8 cellular contexts compared by ENCODE assay signal in genomic region chr14:69637503-69638030, GRCh38. TPM values are rescaled to one million over a fixed set of nuclear protein-coding genes. Genes with fewer than 3 reads are reported as not detected.
A peak's percentile ranks its signal among the peaks of the same experiment; 100 is the strongest.
DNase-seq lines count a peak whose midpoint lies in the region; ATAC-seq and TF ChIP-seq lines count a peak whose summit lies in the region.

No MANE protein-coding gene starts in this region.

- TF ChIP-seq RAD21 in neural cell (conservative IDR thresholded peaks at IDR 0.05): no peak

- TF ChIP-seq EP300 in neural cell (conservative IDR thresholded peaks at IDR 0.05; ENCODE audit: poor library complexity, severe bottlenecking): no peak

- H3F3A ChIP-seq in neural cell (ENCODE audit: insufficient read depth, low read length, poor library complexity, severe bottlenecking): no peaks in the 10 kb centered on the region

- H3K27me3 Mint-ChIP-seq in CD4-positive, alpha-beta memory T cell: no peaks in the 10 kb centered on the region

- H2AFZ ChIP-seq in Karpas-422 (ENCODE audit: low read length): no peak overlapping the region
- no peak overlapping the region for H2AFZ ChIP-seq in neural cell (ENCODE audit: low read depth, low read length)

- CTCF ChIA-PET in CD4-positive, alpha-beta memory T cell (lab: Charles Lee; ENCODE audit: partially characterized antibody): interaction anchor here (1.0 to 1.5 kb wide), 4 partner anchors 11 to 32 kb away, joined by 3 to 4 read pairs (median 4); no protein-coding TSS in a partner anchor

- DNase-seq in CD4-positive, alpha-beta memory T cell: no peak
- DNase-seq in Karpas-422: no peak
- no peak for DNase-seq in DMS79 (lab: John Stamatoyannopoulos, UW)
- DNase-seq in medulla oblongata (ENCODE audit: extremely low spot score): no peak
- DNase-seq in NCI-H1694 (lab: John Stamatoyannopoulos, UW): no peak

- peak overlapping the region; percentile 47 for H3K27ac ChIP-seq in CD4-positive, alpha-beta memory T cell (ENCODE audit: low read depth, low read length)
- H3K27ac ChIP-seq in Karpas-422 (ENCODE audit: low read length) (peak overlapping the region; percentile 90), ectodermal cell (ENCODE audit: insufficient read depth, low read depth, low read length, poor library complexity, severe bottlenecking) (peak overlapping the region; percentile 28), neural cell (ENCODE audit: low read length) (no peak overlapping the region)

- H3K9ac ChIP-seq in Karpas-422 (ENCODE audit: low read length) (peak overlapping the region; percentile 13; the same call in 1 of the 2 replicates), neural cell (ENCODE audit: low read length) (no peak overlapping the region)

- no peak overlapping the region for H3K4me3 ChIP-seq in CD4-positive, alpha-beta memory T cell (ENCODE audit: low read length in 2 of 2)
- H3K4me3 ChIP-seq in Karpas-422 (ENCODE audit: low read length) (no peak overlapping the region; the same call in 1 of the 2 replicates), ectodermal cell (ENCODE audit: insufficient read depth, low read depth, low read length) (no peak overlapping the region), neural cell (ENCODE audit: low read length) (peak overlapping the region; percentile 24)

- peak overlapping the region; percentile 85 to 97 (median 92) for H3K27ac Mint-ChIP-seq in CD4-positive, alpha-beta memory T cell

- 4 to 9% methylated on average over 3 of the region's 3 CpGs for WGBS in ectodermal cell, 2 experiments

- peaks cover 67 to 89% (median 79%) of the 10 kb centered on the region in 4 donors for H3K4me1 Mint-ChIP-seq in CD4-positive, alpha-beta memory T cell

- H3K9me3 Mint-ChIP-seq in CD4-positive, alpha-beta memory T cell: peaks cover 3 to 18% (median 7%) of the 10 kb centered on the region in 8 donors

- H4K20me1 ChIP-seq in Karpas-422 (ENCODE audit: insufficient read depth, low read depth, low read length) (peaks cover 7% of the 10 kb centered on the region; the same call in 1 of the 2 replicates), neural cell (ENCODE audit: insufficient read depth) (peaks cover 3% of the 10 kb centered on the region)

- H3K36me3 ChIP-seq in CD4-positive, alpha-beta memory T cell (ENCODE audit: insufficient read depth, low read length): no peaks in the 10 kb centered on the region
- peaks cover 25% of the 10 kb centered on the region for H3K36me3 ChIP-seq in Karpas-422 (ENCODE audit: insufficient read depth, low read length)
- H3K36me3 ChIP-seq in ectodermal cell (ENCODE audit: control insufficient read depth, insufficient read depth, low read length): no peaks in the 10 kb centered on the region
- no peaks in the 10 kb centered on the region for H3K36me3 ChIP-seq in neural cell (ENCODE audit: insufficient read depth, low read length)

- H3K27me3 ChIP-seq in CD4-positive, alpha-beta memory T cell (ENCODE audit: insufficient read depth, low read length): no peaks in the 10 kb centered on the region
- no peaks in the 10 kb centered on the region for H3K27me3 ChIP-seq in Karpas-422 (ENCODE audit: low read length)
- no peaks in the 10 kb centered on the region for H3K27me3 ChIP-seq in ectodermal cell (ENCODE audit: control insufficient read depth, insufficient read depth, low read length, poor library complexity, severe bottlenecking)
- H3K27me3 ChIP-seq in neural cell (ENCODE audit: insufficient read depth, low read depth, low read length): no peaks in the 10 kb centered on the region

- H3K9me2 ChIP-seq in Karpas-422 (replicated peaks; ENCODE audit: insufficient read depth, low read length) (no peaks in the 10 kb centered on the region), neural cell (ENCODE audit: insufficient read depth, low read length) (no peaks in the 10 kb centered on the region)

- intact Hi-C loops in CD4-positive, alpha-beta memory T cell (cut with micrococcal nuclease): loop anchor here (2.0 kb wide), 1 partner anchor 35 kb away; no protein-coding TSS in a partner anchor

- H3K9me3 ChIP-seq in CD4-positive, alpha-beta memory T cell (ENCODE audit: control insufficient read depth in 1 of 2, low read length in 2 of 2): peaks cover 0 to 7% of the 10 kb centered on the region in 2 donors
- H3K9me3 ChIP-seq in Karpas-422 (ENCODE audit: low read length): peaks cover 16% of the 10 kb centered on the region
- H3K9me3 ChIP-seq in ectodermal cell (ENCODE audit: control insufficient read depth, low read length): no peaks in the 10 kb centered on the region
- H3K9me3 ChIP-seq in neural cell (ENCODE audit: low read length): no peaks in the 10 kb centered on the region

- peaks cover 13 to 21% of the 10 kb centered on the region in 2 donors for H3K36me3 Mint-ChIP-seq in CD4-positive, alpha-beta memory T cell

- POLR2A ChIA-PET in CD4-positive, alpha-beta memory T cell (lab: Charles Lee; ENCODE audit: partially characterized antibody): interaction anchor here (5.1 to 19.6 kb wide), 2 partner anchors 12 to 24 kb away, joined by 34 to 279 read pairs; partner anchors contain the start of gene SUSD6

- H3K4me2 ChIP-seq in Karpas-422 (ENCODE audit: low read depth, low read length, poor library complexity, severe bottlenecking) (peak overlapping the region; percentile 20), neural cell (ENCODE audit: low read length) (no peak overlapping the region)

- H3K4me1 ChIP-seq in CD4-positive, alpha-beta memory T cell (ENCODE audit: insufficient read depth, low read length): peaks cover 75% of the 10 kb centered on the region
- H3K4me1 ChIP-seq in Karpas-422 (ENCODE audit: low read length) (peaks cover 62% of the 10 kb centered on the region), ectodermal cell (ENCODE audit: control insufficient read depth, insufficient read depth, low read length) (peaks cover 55% of the 10 kb centered on the region)

- TF ChIP-seq CTCF in neural cell (IDR thresholded peaks at IDR 0.05; ENCODE audit: poor library complexity, severe bottlenecking): no peak

- ATAC-seq in GM18517 (IDR thresholded peaks at IDR 0.05; ENCODE audit: unreplicated experiment): no peak

- H3K79me2 ChIP-seq in Karpas-422 (ENCODE audit: low read length): peaks cover 100% of the 10 kb centered on the region
- H3K79me2 ChIP-seq in neural cell (replicated peaks; ENCODE audit: insufficient read depth, low read length): peaks cover 18% of the 10 kb centered on the region

- peak overlapping the region in 7 of 8 donors; percentile 68 to 88 (median 78) for H3K4me3 Mint-ChIP-seq in CD4-positive, alpha-beta memory T cell

TF ChIP-seq in neural cell, 6 proteins besides CTCF, POLR2A, EP300 and RAD21:
- TF ChIP-seq MXI1 (conservative IDR thresholded peaks at IDR 0.05; ENCODE audit: poor library complexity, severe bottlenecking): no peak
- no peak for TF ChIP-seq REST (IDR thresholded peaks at IDR 0.05; ENCODE audit: borderline replicate concordance)
- TF ChIP-seq SMC3 (conservative IDR thresholded peaks at IDR 0.05; ENCODE audit: poor library complexity): no peak
- no peak for TF ChIP-seq EZH2 (IDR thresholded peaks at IDR 0.05; ENCODE audit: borderline replicate concordance, insufficient read depth, low read length, poor library complexity, severe bottlenecking)
- no peak for TF ChIP-seq TAF1 (IDR thresholded peaks at IDR 0.05; ENCODE audit: low read depth)
- TF ChIP-seq POLR2AphosphoS5 (IDR thresholded peaks at IDR 0.05): no peak

RNA-seq across cellular contexts. Expression of gene SUSD6, which starts 26.2 kb away (rescaled TPM):
- 10 to 100 TPM; 61.5 to 62.0 TPM for total RNA-seq in CD4-positive, alpha-beta memory T cell
- 10 to 100 TPM in 1 of 2 donors, 1 to 10 TPM in 1; 4.8 to 10.8 TPM for polyA plus RNA-seq in CD4-positive, alpha-beta memory T cell
- total RNA-seq in Karpas-422 (2014; rRNA removed; shearing (Covaris generic); ENCODE audit: low replicate concordance): 43.8 and 46.0 TPM in 2 replicates
- polyA plus RNA-seq in ectodermal cell (2013, experiment 1 of 4): 4.8 TPM
- polyA plus RNA-seq in ectodermal cell (2013, experiment 2 of 4): 6.7 TPM
- 4.8 TPM for polyA plus RNA-seq in ectodermal cell (2013, experiment 3 of 4)
- 4.9 TPM for polyA plus RNA-seq in ectodermal cell (2013, experiment 4 of 4)
- polyA plus RNA-seq in neural cell: 5.1 and 5.2 TPM in 2 replicates
- polyA minus RNA-seq in neural cell: 11.7 and 14.2 TPM in 2 replicates
